In the genomic region with DNA sequence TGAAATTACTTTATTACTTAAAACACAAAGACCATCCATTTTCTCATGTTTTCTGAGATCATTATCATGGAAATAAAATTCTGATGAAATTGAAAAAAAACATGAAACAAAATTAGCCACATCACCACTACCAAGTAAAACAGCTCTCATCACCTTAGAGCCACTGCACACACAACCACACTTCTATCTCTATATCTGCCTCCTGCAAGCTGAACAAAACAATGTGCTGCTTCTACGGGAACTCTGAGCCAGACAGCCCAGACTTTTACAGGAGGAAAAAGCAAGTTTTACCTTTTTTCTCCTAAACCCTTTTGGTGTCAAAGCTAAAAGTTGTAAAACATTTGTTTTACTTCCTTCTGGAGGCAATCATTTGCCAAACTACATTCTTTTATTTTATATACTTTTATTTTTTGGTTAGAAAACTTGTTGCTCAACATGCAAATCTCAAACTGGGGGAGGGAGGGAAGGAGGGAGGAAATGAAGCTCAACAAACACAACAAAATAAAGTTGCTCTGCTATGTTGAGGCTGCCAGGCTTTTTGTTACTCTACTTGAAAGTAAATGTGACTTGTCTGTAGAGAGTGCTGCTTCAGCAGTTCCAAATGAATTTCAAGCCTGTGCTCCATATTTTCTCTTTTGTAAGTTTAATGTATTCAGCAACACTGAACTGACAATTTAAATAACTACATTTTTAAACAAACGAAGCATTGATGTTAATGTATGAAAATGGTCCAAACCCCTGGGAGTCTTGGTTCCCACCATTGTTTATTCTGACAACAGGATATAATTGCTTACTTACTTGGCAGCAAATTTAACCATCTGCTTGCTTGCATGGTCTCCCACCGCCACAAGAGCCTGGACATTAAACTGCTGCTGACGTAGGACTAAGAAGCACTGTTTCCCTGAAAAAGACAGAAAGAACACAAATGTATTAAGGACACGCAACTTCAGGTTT, we compare ENCODE assay signal across 10 cellular contexts. TPM values are rescaled to one million over a fixed set of nuclear protein-coding genes. Genes with fewer than 3 reads are reported as not detected.
DNase-seq lines count a peak whose midpoint lies in the region; ATAC-seq, FAIRE-seq and TF ChIP-seq lines count a peak whose summit lies in the region.
"Had no signal": no experiment of that assay in that cellular context is flagged by ENCODE, and none has a peak within 500 bp of the region (broad histone marks: within the 10 kb centered on the region; RNA-seq: fewer than 3 reads in every experiment).

No MANE protein-coding gene starts in this region.

- peak overlapping the region; percentile 8 to 63 for H3K27ac Mint-ChIP-seq in natural killer cell treated with Interleukin-12 subunit alpha and Interleukin-12 subunit beta and Interleukin-15 and Interleukin-18, amount 100 ng/mL, for 72 hours

- peak; percentile 45; the same call in 2 of the 3 replicates for ATAC-seq in GM12878
- no peak for ATAC-seq in natural killer cell treated with Interleukin-12 subunit alpha and Interleukin-12 subunit beta and Interleukin-15 and Interleukin-18, amount 100 ng/mL, for 72 hours
- no peak for ATAC-seq in PC-3
- no peak for ATAC-seq in HG03139 (IDR thresholded peaks at IDR 0.05; ENCODE audit: unreplicated experiment)
- no peak for ATAC-seq in HG02840 (IDR thresholded peaks at IDR 0.05; ENCODE audit: low FRiP score, unreplicated experiment)

- peak; percentile 74 for DNase-seq in DMS 273 treated with DMSO at 0.1 percent for 48 hours (lab: John Stamatoyannopoulos, UW)
- DNase-seq in NCI-H1105 treated with DMSO at 0.1 percent for 48 hours (lab: John Stamatoyannopoulos, UW), result peak; percentile 85
- no peak for DNase-seq in GM12878 (ENCODE audit: low read depth, low spot score)
- DNase-seq in natural killer cell treated with Interleukin-12 subunit alpha and Interleukin-12 subunit beta and Interleukin-15 and Interleukin-18, amount 100 ng/mL, for 72 hours (ENCODE audit: low spot score), result no peak
- DNase-seq in PC-3, result no peak
- no peak for DNase-seq in head of caudate nucleus
- DNase-seq: foreskin fibroblast, OCI-M1 had no signal

- in situ Hi-C loops in GM12878 (cut with MboI), result no loop called here

- H3K4me2 ChIP-seq in GM12878 (ENCODE audit: control insufficient read depth, insufficient read depth) (no peak overlapping the region), PC-3 (ENCODE audit: low read length) (no peak overlapping the region)

- peaks cover 23 to 27% of the 10 kb centered on the region in 2 donors for H3K4me1 Mint-ChIP-seq in natural killer cell treated with Interleukin-12 subunit alpha and Interleukin-12 subunit beta and Interleukin-15 and Interleukin-18, amount 100 ng/mL, for 72 hours (ENCODE audit: low read depth in 2 of 2)

- no peaks in the 10 kb centered on the region for H4K20me1 ChIP-seq in GM12878 (ENCODE audit: control insufficient read depth, insufficient read depth)
- H4K20me1 ChIP-seq in PC-3 (ENCODE audit: low read length), result no peaks in the 10 kb centered on the region

- H3K36me3 ChIP-seq in GM12878 (ENCODE audit: control insufficient read depth in 2 of 2, insufficient read depth in 2 of 2, low read length in 1 of 2) (peaks cover 0 to 25% of the 10 kb centered on the region in 2 experiments; a peak in 3 of 4 replicates), PC-3 (ENCODE audit: low read depth, low read length) (peaks cover 15% of the 10 kb centered on the region; the same call in 1 of the 2 replicates)

- H3K9me3 ChIP-seq in GM12878 (replicated peaks; ENCODE audit: control insufficient read depth, insufficient read depth, low read length) (no peaks in the 10 kb centered on the region), PC-3 (ENCODE audit: low read length) (no peaks in the 10 kb centered on the region)

- H3K4me1 ChIP-seq in GM12878 (ENCODE audit: control insufficient read depth, insufficient read depth, low read length), result peaks cover 15% of the 10 kb centered on the region
- no peaks in the 10 kb centered on the region for H3K4me1 ChIP-seq in PC-3 (ENCODE audit: insufficient read depth, low read length)

- RAD21 ChIA-PET in GM12878 (lab: Charles Lee; ENCODE audit: unreplicated experiment), result interaction anchor here (0.5 to 4.0 kb wide), 8 partner anchors 11 to 430 kb away, joined by 3 to 12 read pairs (median 4); a partner anchor contains a TSS

- no peaks in the 10 kb centered on the region for H3K9me2 ChIP-seq in PC-3 (replicated peaks; ENCODE audit: low read length)

- H3K27me3 Mint-ChIP-seq in natural killer cell treated with Interleukin-12 subunit alpha and Interleukin-12 subunit beta and Interleukin-15 and Interleukin-18, amount 100 ng/mL, for 72 hours, result no peaks in the 10 kb centered on the region

- H3K36me3 Mint-ChIP-seq in natural killer cell treated with Interleukin-12 subunit alpha and Interleukin-12 subunit beta and Interleukin-15 and Interleukin-18, amount 100 ng/mL, for 72 hours, result peaks cover 24% of the 10 kb centered on the region

- TF ChIP-seq POLR2A in GM12878 (IDR thresholded peaks at IDR 0.05; ENCODE audit: low read depth, low read length), result no peak

- CTCF ChIA-PET in GM12878 (lab: Yijun Ruan, JAX), result interaction anchor here (0.7 to 1.9 kb wide), 4 partner anchors 11 to 23 kb away, joined by 3 to 5 read pairs (median 4); no protein-coding TSS in a partner anchor
- CTCF ChIA-PET in PC-3 (lab: Charles Lee), result no interaction called here

- H3K27me3 ChIP-seq in GM12878 (replicated peaks in 1 of 2; ENCODE audit: control insufficient read depth in 2 of 2, insufficient read depth in 2 of 2, low read length in 1 of 2) (no peaks in the 10 kb centered on the region), PC-3 (ENCODE audit: low read length) (no peaks in the 10 kb centered on the region)

- H2AFZ ChIP-seq in GM12878 (ENCODE audit: control insufficient read depth, low read depth, low read length), result no peak overlapping the region
- H2AFZ ChIP-seq in PC-3 (ENCODE audit: low read length), result no peak overlapping the region

- BruUV-seq in GM12878 (replicated peaks; lab: Mats Ljungman, UMichigan) (no TSS peak), PC-3 (replicated peaks; lab: Mats Ljungman, UMichigan) (no TSS peak)

- no peaks in the 10 kb centered on the region for H3F3A ChIP-seq in PC-3 (ENCODE audit: low read length, unreplicated experiment)

- intact Hi-C loops in GM12878 (cut with micrococcal nuclease; ENCODE audit: unreplicated experiment) (no loop called here), PC-3 (cut with micrococcal nuclease) (no loop called here), head of caudate nucleus (cut with DNase I) (no loop called here)

- no peak for TF ChIP-seq EP300 in GM12878 (IDR thresholded peaks at IDR 0.05; ENCODE audit: borderline replicate concordance in 1 of 2, control insufficient read depth in 1 of 2, low read depth in 2 of 2, low read length in 2 of 2)

- TF ChIP-seq RAD21 in GM12878 (IDR thresholded peaks at IDR 0.05; ENCODE audit: insufficient read depth, low read depth, low read length), result no peak

- POLR2A ChIA-PET in GM12878 (lab: Charles Lee) (interaction anchor here (0.6 to 2.3 kb wide), 4 partner anchors 10 to 56 kb away, joined by 3 to 11 read pairs (median 3); no protein-coding TSS in a partner anchor), PC-3 (lab: Charles Lee; ENCODE audit: unreplicated experiment) (no interaction called here)

- 67% methylated on average over 5 of the region's 5 CpGs for WGBS in GM12878 (ENCODE audit: insufficient coverage, insufficient replicate concordance, low lambda C conversion rate, missing lambda C conversion rate)

- no peaks in the 10 kb centered on the region for H3K9me3 Mint-ChIP-seq in natural killer cell treated with Interleukin-12 subunit alpha and Interleukin-12 subunit beta and Interleukin-15 and Interleukin-18, amount 100 ng/mL, for 72 hours

- H3K79me2 ChIP-seq in GM12878 (ENCODE audit: control insufficient read depth, insufficient read depth, low read length), result peaks cover 8% of the 10 kb centered on the region
- H3K79me2 ChIP-seq in PC-3 (ENCODE audit: low read length), result peaks cover 8% of the 10 kb centered on the region; the same call in 1 of the 2 replicates

- SMC1A ChIA-PET in GM12878 (lab: Charles Lee; ENCODE audit: uncharacterized antibody, unreplicated experiment), result interaction anchor here (0.5 to 2.5 kb wide), 13 partner anchors 10 to 420 kb away, joined by 3 to 15 read pairs (median 5); no protein-coding TSS in a partner anchor

- no peak overlapping the region for H3K4me3 Mint-ChIP-seq in natural killer cell treated with Interleukin-12 subunit alpha and Interleukin-12 subunit beta and Interleukin-15 and Interleukin-18, amount 100 ng/mL, for 72 hours

- no peak overlapping the region for H3K27ac ChIP-seq in GM12878 (ENCODE audit: control insufficient read depth, insufficient read depth)
- no peak overlapping the region for H3K27ac ChIP-seq in PC-3 (ENCODE audit: low read length)

- no peak for FAIRE-seq in GM12878 (lab: Jason Lieb, UNC)

- H3K4me3 ChIP-seq in GM12878 (no peak overlapping the region), PC-3 (ENCODE audit: low read length) (no peak overlapping the region)

- H3K9ac ChIP-seq in GM12878 (ENCODE audit: control insufficient read depth, insufficient read depth, low read length) (no peak overlapping the region), PC-3 (ENCODE audit: low read length) (no peak overlapping the region)

- TF ChIP-seq CTCF in GM12878 (IDR thresholded peaks at IDR 0.05 in 2 of 3, conservative IDR thresholded peaks at IDR 0.05 in 1 of 3; ENCODE audit: control insufficient read depth in 2 of 3, extremely low read depth in 1 of 3, insufficient read depth in 1 of 3, low read depth in 3 of 3, low read length in 3 of 3) (no peak), PC-3 (conservative IDR thresholded peaks at IDR 0.05; ENCODE audit: low read depth, low read length) (no peak)

RNA-seq across cellular contexts. Expression of a gene that starts 24.6 kb away (rescaled TPM):
- total RNA-seq in GM12878 (2013; cell fraction: nucleolus; rRNA removed), result 304 and 337 TPM in 2 replicates
- total RNA-seq in GM12878 (2014; rRNA removed) (91.0 and 119 TPM in 2 replicates), GM12878 (2014; rRNA removed; fragmentation: Illumina TruSeq; extraction: Trizol) (136 and 141 TPM in 2 replicates), GM12878 (2021) (102 and 105 TPM in 2 replicates), PC-3 (2014; rRNA removed) (56.7 and 78.6 TPM in 2 replicates)
- polyA plus RNA-seq in GM12878 (2011; ENCODE audit: low read depth), result 95.7 TPM
- polyA plus RNA-seq in GM12878 (2011; rRNA removed) (387 and 495 TPM in 2 replicates), GM12878 (2014; fragmentation: Illumina TruSeq; extraction: Trizol) (155 and 196 TPM in 2 replicates), GM12878 (2014; fragmentation: Nextera tagmentation; extraction: Ambion mirVana) (100 to 1,000 TPM; 102 to 134 TPM), GM12878 (2014; rRNA removed) (79.7 and 93.1 TPM in 2 replicates), GM12878 (2016; fragmentation: Nextera tagmentation; extraction: Ambion mirVana) (100 to 1,000 TPM; 171 to 187 TPM)
- polyA plus RNA-seq in GM12878 (2011; cell fraction: cytosol; rRNA removed), result 119 and 126 TPM in 2 replicates
- 126 and 130 TPM in 2 replicates for polyA plus RNA-seq in GM12878 (2011; cell fraction: nucleus; rRNA removed)
- polyA plus RNA-seq in GM12878 (2012), result 95.1 and 139 TPM in 2 replicates
- 158 and 297 TPM in 2 replicates for polyA minus RNA-seq in GM12878 (2011; rRNA and poly(A)+ RNA removed)
- polyA minus RNA-seq in GM12878 (2011; cell fraction: cytosol; rRNA and poly(A)+ RNA removed), result 46.1 and 75.2 TPM in 2 replicates
- 43.8 and 61.5 TPM in 2 replicates for polyA minus RNA-seq in GM12878 (2011; cell fraction: nucleus; rRNA and poly(A)+ RNA removed)
- 100 to 1,000 TPM; 113 to 116 TPM for total RNA-seq in natural killer cell treated with Interleukin-12 subunit alpha and Interleukin-12 subunit beta and Interleukin-15 and Interleukin-18, amount 100 ng/mL, for 72 hours

Comparison
In these comparisons a context has a peak if more than half of its experiments do, and no peak if none do; other contexts are left out.
1. DNase-seq: peak in DMS 273 treated with DMSO at 0.1 percent for 48 hours (single experiment) and NCI-H1105 treated with DMSO at 0.1 percent for 48 hours (single experiment); none in GM12878 (single experiment), natural killer cell treated with Interleukin-12 subunit alpha and Interleukin-12 subunit beta and Interleukin-15 and Interleukin-18, amount 100 ng/mL, for 72 hours (single experiment), PC-3 (single experiment) and head of caudate nucleus (0 of 42).